ENCODE assay signal across 8 cellular contexts in the genomic region with DNA sequence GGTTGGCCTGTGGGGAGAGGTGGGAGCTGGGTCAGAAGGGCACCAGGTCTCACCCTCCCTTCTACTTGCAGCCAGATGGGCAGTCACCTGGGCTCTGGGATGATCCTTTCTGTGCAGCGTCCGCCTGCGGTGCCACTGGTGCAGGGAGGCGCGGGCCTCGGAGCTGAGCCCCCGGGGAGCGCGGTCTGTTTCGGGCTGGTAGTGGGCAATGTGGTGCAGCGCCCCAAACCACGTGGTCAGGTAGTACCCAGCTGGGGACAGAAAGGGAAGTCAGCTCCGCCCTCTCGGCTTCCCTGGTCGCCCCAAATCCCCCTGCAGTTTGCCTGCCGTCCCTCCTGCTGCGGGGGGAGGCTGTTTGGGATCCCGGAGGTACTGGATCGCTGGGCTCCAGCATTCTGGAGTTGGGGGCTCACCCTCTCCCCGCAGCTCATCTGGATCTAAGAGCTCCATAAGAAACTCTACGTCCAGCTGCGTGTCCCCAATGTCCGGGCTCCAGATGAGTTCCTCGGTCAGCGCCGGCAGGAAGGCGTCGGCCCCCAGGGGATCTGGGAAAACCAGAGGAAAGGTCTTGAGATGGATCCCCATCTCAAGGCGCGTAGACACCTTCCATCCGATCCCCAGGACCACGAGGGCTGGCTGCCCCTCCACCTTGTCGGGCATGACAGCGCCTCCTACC. TPM values are rescaled to one million over a fixed set of nuclear protein-coding genes. Genes with fewer than 3 reads are reported as not detected.
DNase-seq lines count a peak whose midpoint lies in the region; ATAC-seq and TF ChIP-seq lines count a peak whose summit lies in the region.

No MANE protein-coding gene starts in this region.

- no peak for TF ChIP-seq CTCF in CD8-positive, alpha-beta T cell (IDR thresholded peaks at IDR 0.05)
- TF ChIP-seq CTCF in endodermal cell (conservative IDR thresholded peaks at IDR 0.05) (no peak), natural killer cell (IDR thresholded peaks at IDR 0.05) (no peak)

- no peaks in the 10 kb centered on the region for H3K27me3 Mint-ChIP-seq in CD8-positive, alpha-beta T cell (ENCODE audit: low read depth)
- H3K27me3 Mint-ChIP-seq in endodermal cell (ENCODE audit: insufficient read depth): peaks cover 16% of the 10 kb centered on the region
- no peaks in the 10 kb centered on the region for H3K27me3 Mint-ChIP-seq in natural killer cell (ENCODE audit: low read depth in 2 of 2)

- peak overlapping the region; percentile 79 for H3K4me3 ChIP-seq in CD8-positive, alpha-beta T cell (ENCODE audit: low read depth, low read length)
- H3K4me3 ChIP-seq in NT2/D1 (ENCODE audit: insufficient read length, low read depth) (peak overlapping the region; percentile 34), endodermal cell (ENCODE audit: low read length) (peak overlapping the region; percentile 73)

- H3K27ac Mint-ChIP-seq in CD8-positive, alpha-beta T cell: peak overlapping the region; percentile 83
- peak overlapping the region; percentile 41 for H3K27ac Mint-ChIP-seq in endodermal cell
- peak overlapping the region; percentile 80 to 94 for H3K27ac Mint-ChIP-seq in natural killer cell

- peaks cover 28% of the 10 kb centered on the region for H3K36me3 Mint-ChIP-seq in CD8-positive, alpha-beta T cell
- H3K36me3 Mint-ChIP-seq in endodermal cell (ENCODE audit: low read depth): no peaks in the 10 kb centered on the region
- H3K36me3 Mint-ChIP-seq in natural killer cell: no peaks in the 10 kb centered on the region

- 64 to 73% methylated on average over 16 to 34 of the region's 34 CpGs for WGBS in endodermal cell (ENCODE audit: insufficient coverage in 1 of 2, insufficient read length in 1 of 2), 2 experiments

- intact Hi-C loops in CD8-positive, alpha-beta T cell (cut with DNase I, micrococcal nuclease): loop anchor here (1.0 to 2.0 kb wide), 4 partner anchors 17 to 140 kb away; partner anchors contain the start of gene ECH1 (in 1 of the 2)
- intact Hi-C loops in natural killer cell (cut with micrococcal nuclease): loop anchor here (5.0 to 10.0 kb wide), 2 partner anchors 134 to 192 kb away; no protein-coding TSS in a partner anchor

- peak overlapping the region; percentile 50 for H3K27ac ChIP-seq in CD8-positive, alpha-beta T cell (ENCODE audit: low read depth, low read length)
- no peak overlapping the region for H3K27ac ChIP-seq in endodermal cell (ENCODE audit: low read depth, low read length)

- DNase-seq in CD8-positive, alpha-beta T cell: peak in 4 of 7 experiments; percentile 31 to 66 (median 37)
- DNase-seq in NT2/D1 (ENCODE audit: low read depth, low spot score) (no peak), endodermal cell (no peak), natural killer cell (no peak), NOMO-1 treated with dmso at 0.1 percent for 144 hours (lab: John Stamatoyannopoulos, UW; ENCODE audit: unreplicated experiment) (no peak), SW 1271 (lab: John Stamatoyannopoulos, UW) (no peak)

- peaks cover 54% of the 10 kb centered on the region for H3K4me1 ChIP-seq in CD8-positive, alpha-beta T cell (ENCODE audit: insufficient read depth, low read length)
- H3K4me1 ChIP-seq in NT2/D1 (ENCODE audit: insufficient read depth, insufficient read length): peaks cover 4% of the 10 kb centered on the region
- no peaks in the 10 kb centered on the region for H3K4me1 ChIP-seq in endodermal cell (ENCODE audit: control insufficient read depth, insufficient read depth, low read length)

- no peaks in the 10 kb centered on the region for H3K9me3 Mint-ChIP-seq in CD8-positive, alpha-beta T cell
- H3K9me3 Mint-ChIP-seq in endodermal cell (no peaks in the 10 kb centered on the region), natural killer cell (no peaks in the 10 kb centered on the region)

- H3K36me3 ChIP-seq in CD8-positive, alpha-beta T cell (ENCODE audit: insufficient read depth, low read length): no peaks in the 10 kb centered on the region
- H3K36me3 ChIP-seq in NT2/D1 (ENCODE audit: insufficient read depth, insufficient read length, low read length) (no peaks in the 10 kb centered on the region), endodermal cell (ENCODE audit: control insufficient read depth, insufficient read depth, low read length) (no peaks in the 10 kb centered on the region)

- H3K9ac ChIP-seq in NT2/D1 (ENCODE audit: insufficient read length, low read depth): peak overlapping the region; percentile 64
- no peak overlapping the region for H3K9ac ChIP-seq in endodermal cell (ENCODE audit: extremely low read depth, low read length, poor library complexity, severe bottlenecking)

- H3K9me3 ChIP-seq in CD8-positive, alpha-beta T cell (ENCODE audit: low read length): no peaks in the 10 kb centered on the region
- H3K9me3 ChIP-seq in NT2/D1 (ENCODE audit: insufficient read depth, low read length) (no peaks in the 10 kb centered on the region), endodermal cell (ENCODE audit: control insufficient read depth, low read length) (no peaks in the 10 kb centered on the region)

- POLR2A ChIA-PET in CD8-positive, alpha-beta T cell (lab: Charles Lee): interaction anchor here (1.0 to 3.5 kb wide), 11 partner anchors 8 to 100 kb away, joined by 3 to 26 read pairs (median 6); partner anchors contain the start of genes ECH1, HNRNPL and RINL

- H3K4me1 Mint-ChIP-seq in CD8-positive, alpha-beta T cell (ENCODE audit: low read depth): peaks cover 58% of the 10 kb centered on the region
- H3K4me1 Mint-ChIP-seq in endodermal cell (peaks cover 2% of the 10 kb centered on the region), natural killer cell (peaks cover 31 to 48% of the 10 kb centered on the region in 2 donors)

- peak overlapping the region; percentile 84 for H3K4me3 Mint-ChIP-seq in CD8-positive, alpha-beta T cell
- H3K4me3 Mint-ChIP-seq in endodermal cell (peak overlapping the region; percentile 64), natural killer cell (peak overlapping the region; percentile 92)

- CTCF ChIA-PET in CD8-positive, alpha-beta T cell (lab: Charles Lee): interaction anchor here (0.7 to 2.6 kb wide), 15 partner anchors 10 to 466 kb away, joined by 3 to 28 read pairs (median 5); partner anchors contain the start of genes ECH1, FAM98C and RINL

- H3K27me3 ChIP-seq in CD8-positive, alpha-beta T cell (ENCODE audit: insufficient read depth, low read length): no peaks in the 10 kb centered on the region
- H3K27me3 ChIP-seq in NT2/D1 (ENCODE audit: insufficient read depth, insufficient read length) (peaks cover 7% of the 10 kb centered on the region), endodermal cell (ENCODE audit: control insufficient read depth, insufficient read depth, low read length, poor library complexity, severe bottlenecking) (no peaks in the 10 kb centered on the region)

- no peak for ATAC-seq in CD8-positive, alpha-beta T cell
- ATAC-seq in natural killer cell (no peak), GM21825 (IDR thresholded peaks at IDR 0.05; ENCODE audit: unreplicated experiment) (no peak), HG02588 (IDR thresholded peaks at IDR 0.05; ENCODE audit: unreplicated experiment) (no peak)

RNA-seq across cellular contexts. Expression of gene RINL, which starts 8.8 kb away (rescaled TPM):
- total RNA-seq in CD8-positive, alpha-beta T cell: 10 to 100 TPM; 18.1 to 18.4 TPM
- 1 to 10 TPM; 4.8 to 6.7 TPM for total RNA-seq in endodermal cell
- polyA plus RNA-seq in endodermal cell (2013, experiment 1 of 2): 1.7 TPM
- polyA plus RNA-seq in endodermal cell (2013, experiment 2 of 2): 1.9 TPM
- total RNA-seq in natural killer cell: 10 to 100 TPM; 59.7 to 65.6 (median 59.7) TPM

RNA-seq across cellular contexts. Expression of gene HNRNPL, which starts 19.5 kb away (rescaled TPM):
- total RNA-seq in CD8-positive, alpha-beta T cell: 100 to 1,000 TPM; 615 to 625 TPM
- total RNA-seq in endodermal cell (100 to 1,000 TPM; 607 to 646 TPM), natural killer cell (100 to 1,000 TPM; 636 to 800 (median 702) TPM)
- 602 TPM for polyA plus RNA-seq in endodermal cell (2013, experiment 1 of 2)
- polyA plus RNA-seq in endodermal cell (2013, experiment 2 of 2): 584 TPM

RNA-seq across cellular contexts. Expression of gene SIRT2, which starts 30.1 kb away (rescaled TPM):
- 10 to 100 TPM; 90.6 to 95.1 TPM for total RNA-seq in CD8-positive, alpha-beta T cell
- 10 to 100 TPM; 10.4 to 13.7 TPM for total RNA-seq in endodermal cell
- 30.3 TPM for polyA plus RNA-seq in endodermal cell (2013, experiment 1 of 2)
- polyA plus RNA-seq in endodermal cell (2013, experiment 2 of 2): 23.5 TPM
- 100 to 1,000 TPM; 171 to 283 (median 208) TPM for total RNA-seq in natural killer cell

RNA-seq across cellular contexts. Expression of gene NFKBIB, which starts 30.5 kb away (rescaled TPM):
- 10 to 100 TPM; 62.9 to 66.1 TPM for total RNA-seq in CD8-positive, alpha-beta T cell
- total RNA-seq in endodermal cell (10 to 100 TPM; 20.7 to 24.3 TPM), natural killer cell (100 to 1,000 TPM in 2 of 3 donors, 10 to 100 TPM in 1; 78.0 to 125 (median 118) TPM)
- polyA plus RNA-seq in endodermal cell (2013, experiment 1 of 2): 18.4 TPM
- 18.2 TPM for polyA plus RNA-seq in endodermal cell (2013, experiment 2 of 2)

RNA-seq across cellular contexts. Expression of gene ECH1, which starts 37.7 kb away (rescaled TPM):
- total RNA-seq in CD8-positive, alpha-beta T cell: 10 to 100 TPM; 30.1 to 32.8 TPM
- total RNA-seq in endodermal cell: 100 to 1,000 TPM; 114 to 129 TPM
- 72.3 TPM for polyA plus RNA-seq in endodermal cell (2013, experiment 1 of 2)
- polyA plus RNA-seq in endodermal cell (2013, experiment 2 of 2): 68.9 TPM
- 100 to 1,000 TPM; 114 to 145 (median 119) TPM for total RNA-seq in natural killer cell

Comparison
In these comparisons a context has a peak if more than half of its experiments do, and no peak if none do; other contexts are left out.
1. DNase-seq: peak in CD8-positive, alpha-beta T cell (4 of 7); none in NT2/D1 (single experiment), endodermal cell (single experiment), natural killer cell (single experiment), NOMO-1 treated with dmso at 0.1 percent for 144 hours (single experiment) and SW 1271 (0 of 2).
2. RNA of gene SIRT2, which starts 30.1 kb away (total RNA-seq): 171 to 283 TPM in natural killer cell and 90.6 to 95.1 TPM in CD8-positive, alpha-beta T cell; 10.4 to 13.7 TPM in endodermal cell; every median in the first group is over 4 times any median in the second.
3. Peak in every context shown above with its lines, with median percentiles within 50 percentile points of each other: H3K4me3 ChIP-seq, H3K27ac Mint-ChIP-seq and H3K4me3 Mint-ChIP-seq.